In the genomic region with DNA sequence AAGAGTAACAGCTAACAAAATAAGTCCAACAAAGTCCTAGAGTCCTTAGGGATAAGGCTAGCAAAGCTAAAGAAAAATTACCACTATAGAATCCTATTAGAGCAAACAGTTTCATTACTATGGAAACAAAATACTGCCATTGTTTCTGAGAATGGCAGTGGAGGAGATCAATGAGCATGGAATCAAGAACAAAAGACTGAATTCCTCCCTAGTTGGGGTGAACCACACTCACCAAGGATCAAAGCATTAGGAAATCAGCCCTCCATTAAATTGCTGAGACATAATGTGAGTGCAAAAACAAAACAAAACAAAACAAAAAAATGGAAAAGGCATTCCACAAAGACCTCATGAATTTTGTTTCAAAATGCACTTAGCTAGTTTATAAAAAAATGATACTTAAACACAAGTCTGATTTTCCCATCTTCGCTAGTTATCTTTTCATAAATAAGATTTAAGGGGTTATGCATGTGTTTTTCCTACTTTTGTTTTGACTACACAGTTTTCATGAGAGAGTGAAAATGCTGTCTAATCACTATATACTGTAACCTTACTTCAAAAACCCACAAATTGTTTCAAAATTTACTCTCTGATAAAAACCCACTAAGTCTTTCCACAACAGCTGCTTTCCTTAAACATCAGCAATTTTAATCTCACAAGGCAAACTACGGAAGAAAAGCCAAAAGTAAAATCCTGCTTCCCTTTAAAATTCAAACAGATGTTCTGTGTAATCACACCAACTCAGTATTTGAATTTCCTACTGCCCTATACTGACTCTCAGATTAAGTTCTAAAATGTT, we compare ENCODE assay signal across 7 cellular contexts. TPM values are rescaled to one million over a fixed set of nuclear protein-coding genes. Genes with fewer than 3 reads are reported as not detected.
DNase-seq lines count a peak whose midpoint lies in the region; ATAC-seq and TF ChIP-seq lines count a peak whose summit lies in the region.

No MANE protein-coding gene starts in this region.

- no peaks in the 10 kb centered on the region for H3K36me3 ChIP-seq in IMR-90 (ENCODE audit: control insufficient read depth, insufficient read depth, low read length)

- no peak overlapping the region for H3K4ac ChIP-seq in IMR-90 (ENCODE audit: low read depth, low read length)

- no peaks in the 10 kb centered on the region for H3K27me3 ChIP-seq in IMR-90 (ENCODE audit: control insufficient read depth, insufficient read depth, low read length)

- H3K9ac ChIP-seq in IMR-90 (ENCODE audit: low read depth, low read length) = no peak overlapping the region

- no peaks in the 10 kb centered on the region; the same call in 1 of the 2 replicates for H3K9me3 ChIP-seq in IMR-90 (ENCODE audit: control insufficient read depth, insufficient read depth, low read length)

- no peak overlapping the region for H3K14ac ChIP-seq in IMR-90 (replicated peaks; ENCODE audit: low read depth, low read length)

- no peak for TF ChIP-seq RAD21 in IMR-90 (IDR thresholded peaks at IDR 0.05; ENCODE audit: low read length)

- H2AK5ac ChIP-seq in IMR-90 (ENCODE audit: low read depth, low read length) = no peak overlapping the region

- peaks cover 6% of the 10 kb centered on the region; the same call in 1 of the 2 replicates for H3K9me1 ChIP-seq in IMR-90 (ENCODE audit: insufficient read depth, low read length)

- POLR2A ChIA-PET in IMR-90 (lab: Charles Lee; ENCODE audit: unreplicated experiment) = interaction anchor here (0.6 kb wide), 1 partner anchor 161 kb away, joined by 3 read pairs; no protein-coding TSS in a partner anchor

- no peak overlapping the region for H3K27ac ChIP-seq in IMR-90 (ENCODE audit: insufficient read depth, low read length)
- H3K27ac ChIP-seq in caudate nucleus (ENCODE audit: low read depth, low read length) = no peak overlapping the region

- H3K56ac ChIP-seq in IMR-90 (ENCODE audit: extremely low read depth, insufficient read depth, low read length) = no peak overlapping the region

- WGBS in IMR-90 (ENCODE audit: extremely low coverage in 2 of 2, insufficient read length in 1 of 2), 2 experiments = no CpG with 5 or more reads among the region's 2 CpGs

- 0 out of 4 replicates have a peak overlapping the region, but pooled peaks of 1 of the 2 experiments have one; percentile 28 for H4K8ac ChIP-seq in IMR-90 (ENCODE audit: low read depth in 2 of 2, low read length in 2 of 2)

- ATAC-seq in IMR-90 (ENCODE audit: low read depth) = peak; percentile 50
- peak; percentile 47 for ATAC-seq in sciatic nerve

- H2BK5ac ChIP-seq in IMR-90 (ENCODE audit: low read depth, low read length, poor library complexity, severe bottlenecking) = no peak overlapping the region

- no peak overlapping the region for H4K5ac ChIP-seq in IMR-90 (ENCODE audit: low read depth, low read length)

- no peak overlapping the region for H3K4me3 ChIP-seq in IMR-90 (ENCODE audit: insufficient read depth, low read depth, low read length)
- peak overlapping the region; percentile 7; the same call in 1 of the 2 replicates for H3K4me3 ChIP-seq in WI38 (ENCODE audit: low read depth, low read length)
- peak overlapping the region; percentile 17 to 29 for H3K4me3 ChIP-seq in foreskin fibroblast (ENCODE audit: low read depth in 1 of 2, low read length in 2 of 2)

- no peak overlapping the region for H2AFZ ChIP-seq in IMR-90 (replicated peaks; ENCODE audit: low read length, poor library complexity)

- dilution Hi-C loops in IMR-90 (cut with HindIII; ENCODE audit: low sequenced_read_pairs, unreplicated experiment) = no loop called here

- no TSS peak for BruUV-seq in IMR-90 (replicated peaks; lab: Mats Ljungman, UMichigan)

- no peak for TF ChIP-seq POLR2A in IMR-90 (IDR thresholded peaks at IDR 0.05; ENCODE audit: low read depth, low read length)

- in situ Hi-C loops in IMR-90 (cut with MboI; ENCODE audit: low sequenced_read_pairs) = no loop called here

- H2AK9ac ChIP-seq in IMR-90 (replicated peaks; ENCODE audit: low read depth, low read length, poor library complexity) = no peak overlapping the region

- CTCF ChIA-PET in IMR-90 (lab: Yijun Ruan, JAX) = no interaction called here

- H2BK120ac ChIP-seq in IMR-90 (ENCODE audit: low read depth, low read length) = no peak overlapping the region

- H3K4me1 ChIP-seq in IMR-90 (ENCODE audit: control insufficient read depth, insufficient read depth, low read length) = peaks cover 3% of the 10 kb centered on the region

- peaks cover 7 to 32% of the 10 kb centered on the region in 2 experiments; a peak in 3 of 4 replicates for H3K79me1 ChIP-seq in IMR-90 (ENCODE audit: low read depth in 1 of 2, low read length in 2 of 2)

- peak overlapping the region; percentile 65 for H3K4me2 ChIP-seq in IMR-90 (ENCODE audit: low read depth, low read length)

- no peak for TF ChIP-seq CTCF in IMR-90 (conservative IDR thresholded peaks at IDR 0.05; ENCODE audit: low read depth, low read length)
- no peak for TF ChIP-seq CTCF in WI38 (IDR thresholded peaks at IDR 0.05; ENCODE audit: low read depth, low read length)
- no peak for TF ChIP-seq CTCF in foreskin fibroblast (IDR thresholded peaks at IDR 0.05; ENCODE audit: low read depth, low read length)

- H4K91ac ChIP-seq in IMR-90 (ENCODE audit: insufficient read depth, low read depth, low read length) = no peak overlapping the region

- no peak overlapping the region for H3K23ac ChIP-seq in IMR-90 (ENCODE audit: low read depth, low read length)

- DNase-seq in IMR-90 (peak; percentile 57), foreskin fibroblast (peak in 1 of 2 donors; percentile 52), sciatic nerve (ENCODE audit: low spot score) (no peak), caudate nucleus (lab: John Stamatoyannopoulos, UW) (no peak), NCI-H1694 treated with DMSO at 0.1 percent for 48 hours (lab: John Stamatoyannopoulos, UW) (no peak)
- DNase-seq in stimulated activated naive CD4-positive, alpha-beta T cell treated with Interleukin-2 at 50 U/mL for 16 hours (lab: John Stamatoyannopoulos, UW) = no peak

- intact Hi-C loops in IMR-90 (cut with micrococcal nuclease) = loop anchor here (5.0 kb wide), 1 partner anchor 79 kb away; no protein-coding TSS in a partner anchor
- intact Hi-C loops in sciatic nerve (cut with DNase I) = no loop called here

- H2BK15ac ChIP-seq in IMR-90 (ENCODE audit: low read depth, low read length) = no peak overlapping the region

- peak overlapping the region; percentile 12; the same call in 1 of the 2 replicates for H3K18ac ChIP-seq in IMR-90 (ENCODE audit: low read depth, low read length)

- no peak overlapping the region for H2BK20ac ChIP-seq in IMR-90 (ENCODE audit: low read depth, low read length)

- H4K20me1 ChIP-seq in IMR-90 (ENCODE audit: insufficient read depth, low read length) = peaks cover 3% of the 10 kb centered on the region; the same call in 1 of the 2 replicates

TF ChIP-seq in IMR-90, 13 proteins besides CTCF, POLR2A, EP300 and RAD21:
- TF ChIP-seq, protein P1, sequence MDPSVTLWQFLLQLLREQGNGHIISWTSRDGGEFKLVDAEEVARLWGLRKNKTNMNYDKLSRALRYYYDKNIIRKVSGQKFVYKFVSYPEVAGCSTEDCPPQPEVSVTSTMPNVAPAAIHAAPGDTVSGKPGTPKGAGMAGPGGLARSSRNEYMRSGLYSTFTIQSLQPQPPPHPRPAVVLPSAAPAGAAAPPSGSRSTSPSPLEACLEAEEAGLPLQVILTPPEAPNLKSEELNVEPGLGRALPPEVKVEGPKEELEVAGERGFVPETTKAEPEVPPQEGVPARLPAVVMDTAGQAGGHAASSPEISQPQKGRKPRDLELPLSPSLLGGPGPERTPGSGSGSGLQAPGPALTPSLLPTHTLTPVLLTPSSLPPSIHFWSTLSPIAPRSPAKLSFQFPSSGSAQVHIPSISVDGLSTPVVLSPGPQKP (IDR thresholded peaks at IDR 0.05; ENCODE audit: borderline replicate concordance, low read depth, low read length) = no peak
- TF ChIP-seq CEBPB (IDR thresholded peaks at IDR 0.05; ENCODE audit: low read depth, low read length) (no peak), RCOR1 (IDR thresholded peaks at IDR 0.05; ENCODE audit: insufficient replicate concordance, low read length) (no peak), BHLHE40 (IDR thresholded peaks at IDR 0.05; ENCODE audit: low read depth, low read length) (no peak), MAFK (IDR thresholded peaks at IDR 0.05; ENCODE audit: low read depth, low read length) (no peak), CHD1 (IDR thresholded peaks at IDR 0.05; ENCODE audit: low read depth, low read length) (no peak), MAZ (IDR thresholded peaks at IDR 0.05; ENCODE audit: borderline replicate concordance, low read depth, low read length) (no peak), FOS (IDR thresholded peaks at IDR 0.05; ENCODE audit: low read depth, low read length) (no peak), SMC3 (IDR thresholded peaks at IDR 0.05; ENCODE audit: low read depth, low read length) (no peak)

RNA-seq across cellular contexts. Expression of a gene that starts 9.7 kb away (rescaled TPM):
- total RNA-seq in IMR-90 (2012; rRNA removed) (7.2 and 8.1 TPM in 2 replicates), sciatic nerve (70.2 TPM)
- 4.6 and 5.0 TPM in 2 replicates for polyA plus RNA-seq in IMR-90 (2012; rRNA removed)
- polyA plus RNA-seq in IMR-90 (2012; cell fraction: cytosol; rRNA removed) = 2.0 and 2.5 TPM in 2 replicates
- 1.3 and 3.2 TPM in 2 replicates for polyA plus RNA-seq in IMR-90 (2012; cell fraction: nucleus; rRNA removed; ENCODE audit: low replicate concordance)
